ENCODE assay signal across 15 cellular contexts in the genomic region with DNA sequence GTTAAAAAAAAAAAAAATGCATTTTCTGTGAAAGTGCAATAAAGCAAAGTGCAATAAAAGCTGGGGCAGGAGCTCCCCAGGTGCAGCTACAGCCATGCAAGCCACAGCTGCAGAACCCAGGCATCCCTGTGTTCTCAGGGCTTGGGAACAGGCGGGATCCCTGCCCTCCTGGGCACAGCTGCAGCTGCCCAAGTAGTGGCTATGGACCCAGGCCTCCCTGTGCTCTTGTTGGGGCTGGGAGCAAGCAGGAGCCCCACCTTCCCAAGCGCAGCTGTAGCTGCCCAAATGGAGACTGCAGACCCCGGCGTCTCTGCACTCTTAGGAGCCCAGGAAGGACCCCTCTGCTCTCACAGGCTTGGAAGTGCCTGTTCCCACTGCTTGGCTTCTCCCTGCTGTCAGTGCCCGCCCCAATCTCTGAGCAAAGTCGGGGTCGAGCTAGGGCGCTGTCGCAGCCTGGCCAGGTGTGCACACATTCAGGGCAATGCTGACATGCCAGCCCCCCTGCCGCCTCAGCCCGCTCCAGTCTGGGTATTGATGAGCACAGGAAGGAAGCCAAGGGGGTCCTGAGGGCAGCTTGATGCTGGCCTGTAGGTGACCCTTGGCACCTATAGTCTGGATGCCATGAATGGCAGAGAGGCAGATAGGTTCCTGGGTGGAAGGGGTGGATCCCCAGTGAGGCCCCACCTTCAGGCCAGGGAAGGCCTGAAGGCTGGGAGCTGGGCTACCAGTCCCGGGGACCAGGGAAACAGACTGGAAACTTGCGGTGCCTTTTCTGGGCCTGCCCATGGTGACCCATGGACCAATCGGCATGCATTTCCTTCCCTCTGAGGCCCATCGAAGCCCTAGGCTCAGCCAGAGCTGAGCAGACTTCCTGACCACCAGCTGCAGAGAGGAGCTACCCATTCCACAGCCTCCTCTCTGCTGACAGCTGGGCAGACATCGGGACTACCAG. TPM values are rescaled to one million over a fixed set of nuclear protein-coding genes. Genes with fewer than 3 reads are reported as not detected.
A peak's percentile ranks its signal among the peaks of the same experiment; 100 is the strongest.
DNase-seq lines count a peak whose midpoint lies in the region; ATAC-seq and TF ChIP-seq lines count a peak whose summit lies in the region.
"Had no signal": no experiment of that assay in that cellular context is flagged by ENCODE, and none has a peak within 500 bp of the region (broad histone marks: within the 10 kb centered on the region; RNA-seq: fewer than 3 reads in every experiment).

No MANE protein-coding gene starts in this region.

- H3K27me3 ChIP-seq in endodermal cell (ENCODE audit: control insufficient read depth, insufficient read depth, low read length, poor library complexity, severe bottlenecking), result peaks cover 57% of the 10 kb centered on the region

- peaks cover 6% of the 10 kb centered on the region for H3K9me3 ChIP-seq in endodermal cell (ENCODE audit: control insufficient read depth, low read length)
- H3K9me3 ChIP-seq: Caco-2 had no signal

- peaks cover 10% of the 10 kb centered on the region for H3K4me1 Mint-ChIP-seq in endodermal cell
- H3K4me1 Mint-ChIP-seq in stimulated activated memory B cell treated with anti-CD40 and anti-IgM and Interleukin-4, amounts not matched to agents 10 μg/mL and 1 μg/mL and 100 μg/mL, for 72 hours, result peaks cover 8% of the 10 kb centered on the region

- no peak overlapping the region for H3K27ac ChIP-seq in coronary artery
- no peak overlapping the region for H3K27ac ChIP-seq in endodermal cell (ENCODE audit: low read depth, low read length)
- H3K27ac ChIP-seq: C4-2B had no signal

- H3K27ac Mint-ChIP-seq in endodermal cell, result no peak overlapping the region
- no peak overlapping the region for H3K27ac Mint-ChIP-seq in stimulated activated memory B cell treated with anti-CD40 and anti-IgM and Interleukin-4, amounts not matched to agents 10 μg/mL and 1 μg/mL and 100 μg/mL, for 72 hours
- H3K27ac Mint-ChIP-seq: CD4-positive, CD25-positive, alpha-beta regulatory T cell; CD8-positive, alpha-beta T cell had no signal

- H3K27me3 Mint-ChIP-seq in endodermal cell (ENCODE audit: insufficient read depth), result peaks cover 77% of the 10 kb centered on the region
- peaks cover 33% of the 10 kb centered on the region for H3K27me3 Mint-ChIP-seq in stimulated activated memory B cell treated with anti-CD40 and anti-IgM and Interleukin-4, amounts not matched to agents 10 μg/mL and 1 μg/mL and 100 μg/mL, for 72 hours

- ATAC-seq in stimulated activated memory B cell treated with anti-CD40 and anti-IgM and Interleukin-4, amounts not matched to agents 10 μg/mL and 1 μg/mL and 100 μg/mL, for 72 hours, result peak; percentile 25
- ATAC-seq: CD8-positive, alpha-beta T cell had no signal

- H3K4me1 ChIP-seq in endodermal cell (ENCODE audit: control insufficient read depth, insufficient read depth, low read length), result no peaks in the 10 kb centered on the region
- H3K4me1 ChIP-seq: Caco-2 had no signal

- no peak overlapping the region for H3K4me3 Mint-ChIP-seq in endodermal cell
- no peak overlapping the region for H3K4me3 Mint-ChIP-seq in stimulated activated memory B cell treated with anti-CD40 and anti-IgM and Interleukin-4, amounts not matched to agents 10 μg/mL and 1 μg/mL and 100 μg/mL, for 72 hours
- H3K4me3 Mint-ChIP-seq: CD4-positive, CD25-positive, alpha-beta regulatory T cell; CD8-positive, alpha-beta T cell had no signal

- no peaks in the 10 kb centered on the region for H3K9me3 Mint-ChIP-seq in endodermal cell
- no peaks in the 10 kb centered on the region for H3K9me3 Mint-ChIP-seq in stimulated activated memory B cell treated with anti-CD40 and anti-IgM and Interleukin-4, amounts not matched to agents 10 μg/mL and 1 μg/mL and 100 μg/mL, for 72 hours
- H3K9me3 Mint-ChIP-seq: CD4-positive, CD25-positive, alpha-beta regulatory T cell; CD8-positive, alpha-beta T cell had no signal

- DNase-seq in coronary artery (ENCODE audit: low spot score), result peak; percentile 57
- DNase-seq in endodermal cell, result peak; percentile 28
- no peak for DNase-seq in stimulated activated CD4-positive, alpha-beta T cell treated with anti-CD3 and anti-CD28 coated beads, Interleukin-4, amount 100 ng/mL, for 1 hour
- no peak for DNase-seq in NCI-H345 treated with DMSO at 0.1 percent for 48 hours (lab: John Stamatoyannopoulos, UW; ENCODE audit: unreplicated experiment)
- DNase-seq in NCI-H82 treated with DMSO at 0.1 percent for 48 hours (lab: John Stamatoyannopoulos, UW; ENCODE audit: unreplicated experiment), result no peak
- DNase-seq: Caco-2; CD4-positive, CD25-positive, alpha-beta regulatory T cell; CD8-positive, alpha-beta T cell; DMS153; DND-41; GOT3; H7; HCEC 1CT had no signal

- H3K4me3 ChIP-seq in coronary artery, result no peak overlapping the region
- no peak overlapping the region for H3K4me3 ChIP-seq in endodermal cell (ENCODE audit: low read length)

- 90 to 91% methylated on average over 8 to 16 of the region's 16 CpGs for WGBS in endodermal cell (ENCODE audit: insufficient coverage in 1 of 2, insufficient read length in 1 of 2), 2 experiments

- no peaks in the 10 kb centered on the region for H3K36me3 Mint-ChIP-seq in endodermal cell (ENCODE audit: low read depth)
- no peaks in the 10 kb centered on the region for H3K36me3 Mint-ChIP-seq in stimulated activated memory B cell treated with anti-CD40 and anti-IgM and Interleukin-4, amounts not matched to agents 10 μg/mL and 1 μg/mL and 100 μg/mL, for 72 hours
- H3K36me3 Mint-ChIP-seq: CD4-positive, CD25-positive, alpha-beta regulatory T cell; CD8-positive, alpha-beta T cell had no signal

- TF ChIP-seq CTCF in coronary artery (IDR thresholded peaks at IDR 0.05) (no peak), endodermal cell (conservative IDR thresholded peaks at IDR 0.05) (no peak)

- H3K36me3 ChIP-seq in endodermal cell (ENCODE audit: control insufficient read depth, insufficient read depth, low read length), result no peaks in the 10 kb centered on the region

- H3K9ac ChIP-seq in endodermal cell (ENCODE audit: extremely low read depth, low read length, poor library complexity, severe bottlenecking), result no peak overlapping the region

RNA-seq across cellular contexts. Expression of a gene that starts 58.6 kb away (rescaled TPM):
- total RNA-seq in endodermal cell, result 10 to 100 TPM; 23.0 to 33.2 TPM
- polyA plus RNA-seq in endodermal cell (2013, experiment 1 of 2), result 21.5 TPM
- 22.5 TPM for polyA plus RNA-seq in endodermal cell (2013, experiment 2 of 2)

Comparison
In these comparisons a context has a peak if more than half of its experiments do, and no peak if none do; other contexts are left out.
1. DNase-seq: peak in coronary artery (single experiment) and endodermal cell (single experiment); none in stimulated activated CD4-positive, alpha-beta T cell treated with anti-CD3 and anti-CD28 coated beads, Interleukin-4, amount 100 ng/mL, for 1 hour (single experiment), NCI-H345 treated with DMSO at 0.1 percent for 48 hours (single experiment) and NCI-H82 treated with DMSO at 0.1 percent for 48 hours (single experiment).